In genomic region chr22:50260801-50261614, GRCh38 we compare ENCODE assay signal across 8 cellular contexts. TPM values are rescaled to one million over a fixed set of nuclear protein-coding genes. Genes with fewer than 3 reads are reported as not detected.
DNase-seq lines count a peak whose midpoint lies in the region; ATAC-seq and TF ChIP-seq lines count a peak whose summit lies in the region.

No MANE protein-coding gene starts in this region.

- ATAC-seq in foreskin keratinocyte (peak; percentile 3), GM18498 (IDR thresholded peaks at IDR 0.05; ENCODE audit: unreplicated experiment) (no peak)

- H3K4me3 ChIP-seq in LNCaP clone FGC (ENCODE audit: low read depth, low read length) (peak overlapping the region; percentile 71), ovary (peak overlapping the region; percentile 48)

- intact Hi-C loops in ovary (cut with DNase I) = no loop called here

- no peak for TF ChIP-seq POLR2A in ovary (IDR thresholded peaks at IDR 0.05)

- no peaks in the 10 kb centered on the region for H3K9me3 ChIP-seq in ovary

- H3K27me3 ChIP-seq in foreskin keratinocyte = no peaks in the 10 kb centered on the region
- H3K27me3 ChIP-seq in ovary = no peaks in the 10 kb centered on the region

- peak; percentile 16 for DNase-seq in SIG-M5 treated with dmso at 0.1 percent for 504 hours (lab: John Stamatoyannopoulos, UW; ENCODE audit: unreplicated experiment)
- DNase-seq in SIG-M5 (lab: John Stamatoyannopoulos, UW) = no peak
- DNase-seq in LNCaP clone FGC (ENCODE audit: low read depth) = no peak
- peak; percentile 53 to 67 for DNase-seq in activated T-cell treated with anti-CD3 and anti-CD28 coated beads, Interleukin-2, amount 50 U/mL, for 48 hours
- DNase-seq in foreskin keratinocyte = no peak
- peak in 2 of 5 donors; percentile 65 to 76 for DNase-seq in ovary
- no peak for DNase-seq in SHP77 treated with DMSO at 0.1 percent for 48 hours (lab: John Stamatoyannopoulos, UW)

- 1 to 2% (median 1%) methylated on average over 44 to 92 of the region's 92 CpGs for WGBS in ovary, 3 donors

- H3K36me3 ChIP-seq in ovary = no peaks in the 10 kb centered on the region

- H3K4me1 ChIP-seq in foreskin keratinocyte = peaks cover 4% of the 10 kb centered on the region
- H3K4me1 ChIP-seq in ovary (ENCODE audit: insufficient read depth) = peaks cover 4% of the 10 kb centered on the region

- no peak for TF ChIP-seq CTCF in LNCaP clone FGC (IDR thresholded peaks at IDR 0.05; ENCODE audit: control insufficient read depth, extremely low read depth, insufficient read depth)
- TF ChIP-seq CTCF in foreskin keratinocyte (conservative IDR thresholded peaks at IDR 0.05) = no peak
- no peak for TF ChIP-seq CTCF in ovary (IDR thresholded peaks at IDR 0.05)

- no peak for TF ChIP-seq EP300 in ovary (IDR thresholded peaks at IDR 0.05)

- H3K27ac ChIP-seq in foreskin keratinocyte (no peak overlapping the region), ovary (peak overlapping the region; percentile 51 to 57)

RNA-seq across cellular contexts. Expression of gene MAPK12, which starts 0.5 kb away (rescaled TPM):
- total RNA-seq in foreskin keratinocyte = 13.8 and 20.4 TPM in 2 replicates
- 15.0 and 25.3 TPM in 2 replicates for polyA plus RNA-seq in foreskin keratinocyte
- total RNA-seq in ovary = 10 to 100 TPM in 6 of 7 donors, 1 to 10 TPM in 1; 7.9 to 35.3 (median 23.3) TPM
- 10 to 100 TPM in 1 of 2 donors, under 1 TPM in 1; 0.87 to 26.5 TPM for polyA plus RNA-seq in ovary

RNA-seq across cellular contexts. Expression of gene MAPK11, which starts 9.2 kb away (rescaled TPM):
- 4.6 and 6.3 TPM in 2 replicates for total RNA-seq in foreskin keratinocyte
- 6.1 and 8.5 TPM in 2 replicates for polyA plus RNA-seq in foreskin keratinocyte
- total RNA-seq in ovary = 10 to 100 TPM in 4 of 7 donors, 1 to 10 TPM in 3; 2.0 to 31.6 (median 12.0) TPM
- 10 to 100 TPM in 1 of 2 donors, under 1 TPM in 1; 0.92 to 13.0 TPM for polyA plus RNA-seq in ovary

RNA-seq across cellular contexts. Expression of gene HDAC10, which starts 9.9 kb away (rescaled TPM):
- total RNA-seq in foreskin keratinocyte (8.3 and 11.7 TPM in 2 replicates), ovary (10 to 100 TPM; 24.9 to 44.6 (median 41.1) TPM)
- polyA plus RNA-seq in foreskin keratinocyte (12.7 and 14.0 TPM in 2 replicates), ovary (10 to 100 TPM in 1 of 2 donors, 1 to 10 TPM in 1; 2.3 to 33.2 TPM)

RNA-seq across cellular contexts. Expression of gene TUBGCP6, which starts 16.2 kb away (rescaled TPM):
- total RNA-seq in foreskin keratinocyte (21.6 and 22.6 TPM in 2 replicates), ovary (10 to 100 TPM; 35.9 to 52.2 (median 40.8) TPM)
- polyA plus RNA-seq in foreskin keratinocyte (12.9 and 13.4 TPM in 2 replicates), ovary (10 to 100 TPM in 1 of 2 donors, 1 to 10 TPM in 1; 7.5 to 42.6 TPM)

RNA-seq across cellular contexts. Expression of gene PLXNB2, which starts 46.4 kb away (rescaled TPM):
- 109 TPM in 2 replicates for total RNA-seq in foreskin keratinocyte
- 81.8 and 96.0 TPM in 2 replicates for polyA plus RNA-seq in foreskin keratinocyte
- 100 to 1,000 TPM; 121 to 274 (median 229) TPM for total RNA-seq in ovary
- polyA plus RNA-seq in ovary = 100 to 1,000 TPM in 1 of 2 donors, 10 to 100 TPM in 1; 26.5 to 135 TPM

Comparison
In these comparisons a context has a peak if more than half of its experiments do, and no peak if none do; other contexts are left out.
1. DNase-seq: peak in SIG-M5 treated with dmso at 0.1 percent for 504 hours (single experiment) and activated T-cell treated with anti-CD3 and anti-CD28 coated beads, Interleukin-2, amount 50 U/mL, for 48 hours (2 of 2); none in SIG-M5 (single experiment), LNCaP clone FGC (single experiment), foreskin keratinocyte (0 of 2) and SHP77 treated with DMSO at 0.1 percent for 48 hours (single experiment).